ENCODE assay signal across 14 cellular contexts in the genomic region with DNA sequence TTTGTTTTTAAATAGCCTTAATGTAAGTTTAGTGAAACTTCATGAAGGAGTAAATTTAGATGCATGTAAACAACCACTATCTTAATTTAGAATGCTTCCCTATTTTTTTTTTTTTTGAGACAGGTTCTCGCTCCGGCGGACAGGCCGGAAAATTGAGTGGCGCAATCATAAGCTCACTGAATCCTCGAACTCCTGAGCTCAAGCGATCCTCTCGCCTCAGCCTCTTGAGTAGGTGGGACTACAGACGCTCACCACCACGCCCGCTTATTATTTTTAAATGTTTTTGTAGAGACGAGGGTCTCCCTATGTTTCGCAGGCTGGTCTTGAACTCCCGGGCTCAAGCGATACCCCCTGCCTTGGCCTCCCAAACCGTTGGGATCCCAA. TPM values are rescaled to one million over a fixed set of nuclear protein-coding genes. Genes with fewer than 3 reads are reported as not detected.
DNase-seq lines count a peak whose midpoint lies in the region; ATAC-seq and TF ChIP-seq lines count a peak whose summit lies in the region.
"Had no signal": no experiment of that assay in that cellular context is flagged by ENCODE, and none has a peak within 500 bp of the region (broad histone marks: within the 10 kb centered on the region; RNA-seq: fewer than 3 reads in every experiment).

No MANE protein-coding gene starts in this region.

- no peaks in the 10 kb centered on the region for H3K9me3 ChIP-seq in CD8-positive, alpha-beta memory T cell (ENCODE audit: low read length)
- H3K9me3 ChIP-seq in HUES6 (ENCODE audit: control insufficient read depth, insufficient read depth, low read depth, low read length), result no peaks in the 10 kb centered on the region
- H3K9me3 ChIP-seq: suprapubic skin had no signal

- intact Hi-C loops in activated CD8-positive, alpha-beta T cell treated with anti-CD3 and anti-CD28 coated beads for 36 hours (cut with micrococcal nuclease), result loop anchor here (5.0 to 10.0 kb wide), 3 partner anchors 75 to 377 kb away; partner anchors contain the start of genes ERCC5 and TPP2
- intact Hi-C loops in natural killer cell (cut with micrococcal nuclease), result no loop called here

- H3K36me3 Mint-ChIP-seq in CD8-positive, alpha-beta memory T cell, result peaks cover 0 to 4% (median 0%) of the 10 kb centered on the region in 3 donors
- peaks cover 17% of the 10 kb centered on the region for H3K36me3 Mint-ChIP-seq in activated CD8-positive, alpha-beta T cell treated with anti-CD3 and anti-CD28 coated beads for 36 hours (ENCODE audit: low read depth)
- no peaks in the 10 kb centered on the region for H3K36me3 Mint-ChIP-seq in natural killer cell

- peak overlapping the region; percentile 88 to 96 (median 92) for H3K4me3 Mint-ChIP-seq in CD8-positive, alpha-beta memory T cell
- peak overlapping the region; percentile 88 for H3K4me3 Mint-ChIP-seq in activated CD8-positive, alpha-beta T cell treated with anti-CD3 and anti-CD28 coated beads for 36 hours
- peak overlapping the region; percentile 93 for H3K4me3 Mint-ChIP-seq in natural killer cell

- H3K9ac ChIP-seq in HUES6 (ENCODE audit: low read length), result no peak overlapping the region

- peaks cover 29 to 45% (median 44%) of the 10 kb centered on the region in 3 donors for H3K4me1 Mint-ChIP-seq in CD8-positive, alpha-beta memory T cell
- H3K4me1 Mint-ChIP-seq in activated CD8-positive, alpha-beta T cell treated with anti-CD3 and anti-CD28 coated beads for 36 hours (ENCODE audit: low read depth), result peaks cover 42% of the 10 kb centered on the region
- peaks cover 32 to 45% of the 10 kb centered on the region in 2 donors for H3K4me1 Mint-ChIP-seq in natural killer cell

- H3K4me3 ChIP-seq in CD8-positive, alpha-beta memory T cell (ENCODE audit: low read length), result no peak overlapping the region
- peak overlapping the region; percentile 69; the same call in 1 of the 2 replicates for H3K4me3 ChIP-seq in HUES6 (ENCODE audit: low read depth, low read length)

- peak overlapping the region in 4 of 8 donors; percentile 60 to 87 (median 66) for H3K27ac Mint-ChIP-seq in CD8-positive, alpha-beta memory T cell
- no peak overlapping the region for H3K27ac Mint-ChIP-seq in activated CD8-positive, alpha-beta T cell treated with anti-CD3 and anti-CD28 coated beads for 36 hours
- peak overlapping the region in 1 of 2 donors; percentile 96 for H3K27ac Mint-ChIP-seq in natural killer cell

- no peaks in the 10 kb centered on the region for H3K36me3 ChIP-seq in CD8-positive, alpha-beta memory T cell (ENCODE audit: insufficient read depth, low read length)
- peaks cover 4% of the 10 kb centered on the region; the same call in 1 of the 2 replicates for H3K36me3 ChIP-seq in HUES6 (ENCODE audit: control insufficient read depth, insufficient read depth, low read length)
- H3K36me3 ChIP-seq: suprapubic skin had no signal

- no peaks in the 10 kb centered on the region for H3K27me3 ChIP-seq in CD8-positive, alpha-beta memory T cell (ENCODE audit: insufficient read depth, low read length, poor library complexity, severe bottlenecking)
- peaks cover 14% of the 10 kb centered on the region for H3K27me3 ChIP-seq in HUES6 (ENCODE audit: control insufficient read depth, insufficient read depth, low read length)
- H3K27me3 ChIP-seq: foreskin keratinocyte, suprapubic skin had no signal

- H3K4me1 ChIP-seq in CD8-positive, alpha-beta memory T cell (ENCODE audit: insufficient read depth, low read length), result peaks cover 5% of the 10 kb centered on the region
- peaks cover 5% of the 10 kb centered on the region for H3K4me1 ChIP-seq in HUES6 (ENCODE audit: control insufficient read depth, insufficient read depth, low read length)

- TF ChIP-seq CTCF in activated CD8-positive, alpha-beta T cell treated with anti-CD3 and anti-CD28 coated beads for 36 hours (IDR thresholded peaks at IDR 0.05), result no peak
- no peak for TF ChIP-seq CTCF in natural killer cell (IDR thresholded peaks at IDR 0.05)

- CTCF ChIA-PET in CD8-positive, alpha-beta memory T cell (lab: Charles Lee), result interaction anchor here (0.9 to 4.1 kb wide), 3 partner anchors 28 to 180 kb away, joined by 3 to 28 read pairs (median 5); partner anchors contain the start of genes BIVM, ERCC5 and POGLUT2
- CTCF ChIA-PET in activated CD8-positive, alpha-beta T cell treated with anti-CD3 and anti-CD28 coated beads for 36 hours (lab: Charles Lee), result interaction anchor here (0.6 kb wide), 1 partner anchor 77 kb away, joined by 3 read pairs; no protein-coding TSS in a partner anchor

- H3K27ac ChIP-seq in CD8-positive, alpha-beta memory T cell (ENCODE audit: low read depth, low read length), result no peak overlapping the region
- no peak overlapping the region for H3K27ac ChIP-seq in HUES6 (ENCODE audit: low read depth, low read length)
- H3K27ac ChIP-seq: foreskin keratinocyte, suprapubic skin had no signal

- no peak for DNase-seq in CD8-positive, alpha-beta memory T cell
- DNase-seq in activated CD8-positive, alpha-beta T cell treated with anti-CD3 and anti-CD28 coated beads for 36 hours, result no peak
- DNase-seq in natural killer cell (no peak), foreskin melanocyte (no peak), Kasumi-1 (lab: John Stamatoyannopoulos, UW) (no peak), NCI-H2107 (lab: John Stamatoyannopoulos, UW) (no peak)
- DNase-seq: cerebellar nuclear complex; DMS79; foreskin keratinocyte; left cardiac atrium; NCI-H526 treated with DMSO at 0.1 percent for 48 hours; stimulated activated CD4-positive, alpha-beta T cell treated with anti-CD3 and anti-CD28 coated beads, Interleukin-2, amount 100 ng/mL, for 48 hours had no signal

- POLR2A ChIA-PET in CD8-positive, alpha-beta memory T cell (lab: Charles Lee), result no interaction called here
- POLR2A ChIA-PET in activated CD8-positive, alpha-beta T cell treated with anti-CD3 and anti-CD28 coated beads for 36 hours (lab: Charles Lee), result interaction anchor here (4.8 kb wide), 1 partner anchor 74 kb away, joined by 23 read pairs; the partner anchor contains the start of gene ERCC5

- H3K9me3 Mint-ChIP-seq in CD8-positive, alpha-beta memory T cell, result no peaks in the 10 kb centered on the region
- no peaks in the 10 kb centered on the region for H3K9me3 Mint-ChIP-seq in activated CD8-positive, alpha-beta T cell treated with anti-CD3 and anti-CD28 coated beads for 36 hours
- H3K9me3 Mint-ChIP-seq in natural killer cell, result no peaks in the 10 kb centered on the region

- peaks cover 0 to 3% of the 10 kb centered on the region in 2 donors for H3K27me3 Mint-ChIP-seq in CD8-positive, alpha-beta memory T cell
- no peaks in the 10 kb centered on the region for H3K27me3 Mint-ChIP-seq in activated CD8-positive, alpha-beta T cell treated with anti-CD3 and anti-CD28 coated beads for 36 hours
- no peaks in the 10 kb centered on the region for H3K27me3 Mint-ChIP-seq in natural killer cell (ENCODE audit: low read depth in 2 of 2)

- no peak for ATAC-seq in activated CD8-positive, alpha-beta T cell treated with anti-CD3 and anti-CD28 coated beads for 36 hours
- no peak for ATAC-seq in natural killer cell
- ATAC-seq: foreskin keratinocyte had no signal

RNA-seq across cellular contexts. Expression of gene TEX30, which starts 1.6 kb away (rescaled TPM):
- 10 to 100 TPM; 58.5 to 64.3 TPM for total RNA-seq in CD8-positive, alpha-beta memory T cell
- polyA plus RNA-seq in CD8-positive, alpha-beta memory T cell, result 22.0 TPM
- total RNA-seq in activated CD8-positive, alpha-beta T cell treated with anti-CD3 and anti-CD28 coated beads for 36 hours, result 10 to 100 TPM; 30.5 to 32.8 TPM
- total RNA-seq in natural killer cell, result 10 to 100 TPM in 1 of 3 donors, 1 to 10 TPM in 2; 8.7 to 10.3 (median 9.3) TPM

RNA-seq across cellular contexts. Expression of gene POGLUT2, which starts 26.7 kb away (rescaled TPM):
- 10 to 100 TPM; 13.5 to 15.8 TPM for total RNA-seq in CD8-positive, alpha-beta memory T cell
- 2.5 TPM for polyA plus RNA-seq in CD8-positive, alpha-beta memory T cell
- 1 to 10 TPM; 3.4 to 4.2 TPM for total RNA-seq in activated CD8-positive, alpha-beta T cell treated with anti-CD3 and anti-CD28 coated beads for 36 hours
- 1 to 10 TPM in 1 of 3 donors, under 1 TPM in 2; 0.28 to 5.1 (median 0.53) TPM for total RNA-seq in natural killer cell

RNA-seq across cellular contexts. Expression of gene BIVM, which starts 26.9 kb away (rescaled TPM):
- 10 to 100 TPM; 14.6 to 16.0 TPM for total RNA-seq in CD8-positive, alpha-beta memory T cell
- 14.2 TPM for polyA plus RNA-seq in CD8-positive, alpha-beta memory T cell
- 10 to 100 TPM; 17.3 to 18.4 TPM for total RNA-seq in activated CD8-positive, alpha-beta T cell treated with anti-CD3 and anti-CD28 coated beads for 36 hours
- 10 to 100 TPM; 16.7 to 31.6 (median 21.2) TPM for total RNA-seq in natural killer cell
